Comparison of ENCODE assay signal across 8 cellular contexts in genomic region chr12:69052613-69053408, GRCh38.
DNase-seq lines count a peak whose midpoint lies in the region; ATAC-seq and TF ChIP-seq lines count a peak whose summit lies in the region.

No MANE protein-coding gene starts in this region.

- no peak for TF ChIP-seq RAD21 in Ishikawa (IDR thresholded peaks at IDR 0.05; ENCODE audit: low read depth)

- no peak for ATAC-seq in HG02610 (IDR thresholded peaks at IDR 0.05; ENCODE audit: unreplicated experiment)
- ATAC-seq in left colon = no peak

- peak overlapping the region; percentile 67 for H2AFZ ChIP-seq in osteoblast (ENCODE audit: low read length)

- peak overlapping the region; percentile 94 for H3K27ac ChIP-seq in osteoblast (ENCODE audit: low read depth, low read length)

- no peak for TF ChIP-seq CTCF in astrocyte of the spinal cord (IDR thresholded peaks at IDR 0.05; ENCODE audit: low read depth, low read length)
- TF ChIP-seq CTCF in osteoblast (IDR thresholded peaks at IDR 0.05; ENCODE audit: extremely low read depth, low read depth, low read length) = no peak

- H3K4me1 ChIP-seq in osteoblast (ENCODE audit: insufficient read depth, low read length) = peaks cover 33% of the 10 kb centered on the region

- in situ Hi-C loops in astrocyte of the spinal cord (cut with HindIII; ENCODE audit: low sequenced_read_pairs) = no loop called here

- peak overlapping the region; percentile 53 for H3K4me2 ChIP-seq in osteoblast (ENCODE audit: insufficient read depth, low read length)

- intact Hi-C loops in left colon (cut with DNase I, micrococcal nuclease) = no loop called here

- no peaks in the 10 kb centered on the region for H3K27me3 ChIP-seq in osteoblast (ENCODE audit: insufficient read depth, low read length)

- no peaks in the 10 kb centered on the region for H3K79me2 ChIP-seq in osteoblast (ENCODE audit: insufficient read depth, low read length)

- no peaks in the 10 kb centered on the region for H3K9me3 ChIP-seq in osteoblast (ENCODE audit: low read depth, low read length)

- no peaks in the 10 kb centered on the region for H3K36me3 ChIP-seq in osteoblast (ENCODE audit: insufficient read depth, low read length)

- DNase-seq in Daoy (ENCODE audit: low read depth) = peak; percentile 95
- DNase-seq in astrocyte of the spinal cord (ENCODE audit: low read depth, low spot score) = peak; percentile 86
- DNase-seq in osteoblast (ENCODE audit: insufficient read length, low spot score, missing footprints) = peak; percentile 69
- DNase-seq in midbrain (lab: John Stamatoyannopoulos, UW) = no peak
- no peak for DNase-seq in left colon
- DNase-seq in NCI-H510A treated with DMSO at 0.1 percent for 48 hours (lab: John Stamatoyannopoulos, UW) = no peak

- H3K4me3 ChIP-seq in astrocyte of the spinal cord (ENCODE audit: low read depth, low read length) (no peak overlapping the region), osteoblast (ENCODE audit: insufficient read depth, low read length) (peak overlapping the region; percentile 33)

- TF ChIP-seq EP300 in Ishikawa (IDR thresholded peaks at IDR 0.05; ENCODE audit: borderline replicate concordance) = no peak; the same call in 1 of the 2 replicates

- no peaks in the 10 kb centered on the region for H4K20me1 ChIP-seq in osteoblast (ENCODE audit: insufficient read depth, low read length)

TF ChIP-seq in Ishikawa, 13 proteins besides CTCF, POLR2A, EP300 and RAD21:
- TF ChIP-seq TEAD4 (IDR thresholded peaks at IDR 0.05) (peak; percentile 89), MAX (IDR thresholded peaks at IDR 0.05) (peak; percentile 59; the same call in 1 of the 2 replicates), CEBPB (IDR thresholded peaks at IDR 0.05) (no peak), ZBTB7A (IDR thresholded peaks at IDR 0.05; ENCODE audit: low read depth) (0 out of 2 replicates have a peak, but pooled peaks have one; percentile 34), NFIC (IDR thresholded peaks at IDR 0.05) (0 out of 2 replicates have a peak, but pooled peaks have one; percentile 7), TCF12 (IDR thresholded peaks at IDR 0.05; ENCODE audit: low read depth) (0 out of 2 replicates have a peak, but pooled peaks have one; percentile 16), YY1 (IDR thresholded peaks at IDR 0.05; ENCODE audit: low read depth) (no peak)

Comparison
In these comparisons a context has a peak if more than half of its experiments do, and no peak if none do; other contexts are left out.
1. DNase-seq: peak in Daoy (single experiment), astrocyte of the spinal cord (single experiment) and osteoblast (single experiment); none in midbrain (single experiment), left colon (0 of 2) and NCI-H510A treated with DMSO at 0.1 percent for 48 hours (single experiment).